Comparison of ENCODE assay signal across 8 cellular contexts in genomic region chr1:188782220-188782841, GRCh38.
DNase-seq lines count a peak whose midpoint lies in the region; ATAC-seq and TF ChIP-seq lines count a peak whose summit lies in the region.

No MANE protein-coding gene starts in this region.

- H3K27me3 ChIP-seq in DOHH2 (ENCODE audit: control insufficient read depth, low read length) (no peaks in the 10 kb centered on the region), OCI-LY1 (ENCODE audit: insufficient read depth, low read length) (no peaks in the 10 kb centered on the region), esophagus muscularis mucosa (no peaks in the 10 kb centered on the region), testis (no peaks in the 10 kb centered on the region)

- H3K9ac ChIP-seq in OCI-LY1 (ENCODE audit: low read length) = no peak overlapping the region

- intact Hi-C loops in esophagus muscularis mucosa (cut with DNase I) = no loop called here
- intact Hi-C loops in testis (cut with DNase I; ENCODE audit: low total_unique reads) = no loop called here

- no peaks in the 10 kb centered on the region for H3K79me2 ChIP-seq in DOHH2 (ENCODE audit: control insufficient read depth, low read length)
- H3K79me2 ChIP-seq in OCI-LY1 (ENCODE audit: insufficient read depth, low read length) = no peaks in the 10 kb centered on the region

- H3K9me3 ChIP-seq in DOHH2 (ENCODE audit: control insufficient read depth, insufficient read depth, low read length) = no peaks in the 10 kb centered on the region
- H3K9me3 ChIP-seq in OCI-LY1 (ENCODE audit: low read length) = no peaks in the 10 kb centered on the region
- no peaks in the 10 kb centered on the region for H3K9me3 ChIP-seq in esophagus muscularis mucosa
- H3K9me3 ChIP-seq in testis = no peaks in the 10 kb centered on the region

- H3K4me3 ChIP-seq in DOHH2 (ENCODE audit: low read length) (no peak overlapping the region), OCI-LY1 (ENCODE audit: low read depth, low read length, poor library complexity, severe bottlenecking) (no peak overlapping the region), esophagus muscularis mucosa (no peak overlapping the region), testis (no peak overlapping the region)

- no peaks in the 10 kb centered on the region for H3K36me3 ChIP-seq in DOHH2 (ENCODE audit: control insufficient read depth, low read length)
- no peaks in the 10 kb centered on the region for H3K36me3 ChIP-seq in OCI-LY1 (ENCODE audit: insufficient read depth, low read length)
- no peaks in the 10 kb centered on the region for H3K36me3 ChIP-seq in esophagus muscularis mucosa
- H3K36me3 ChIP-seq in testis (ENCODE audit: low read depth, missing control alignments) = no peaks in the 10 kb centered on the region

- H2AFZ ChIP-seq in OCI-LY1 (ENCODE audit: low read length) = no peak overlapping the region

- 67% methylated on average over 6 of the region's 6 CpGs for WGBS in esophagus muscularis mucosa
- 49 to 55% methylated on average over 6 of the region's 6 CpGs for WGBS in testis, 2 donors

- TF ChIP-seq POLR2A in esophagus muscularis mucosa (IDR thresholded peaks at IDR 0.05; ENCODE audit: low read depth) (no peak), testis (IDR thresholded peaks at IDR 0.05) (no peak)

- DNase-seq in esophagus muscularis mucosa (ENCODE audit: extremely low spot score) (no peak), testis (peak; percentile 49), DMS79 treated with DMSO at 0.1 percent for 48 hours (lab: John Stamatoyannopoulos, UW) (no peak)
- no peak for DNase-seq in stimulated activated naive CD4-positive, alpha-beta T cell (lab: John Stamatoyannopoulos, UW)

- no peaks in the 10 kb centered on the region for H3K4me1 ChIP-seq in DOHH2 (ENCODE audit: control insufficient read depth, low read length)
- H3K4me1 ChIP-seq in OCI-LY1 (ENCODE audit: insufficient read depth, low read length, severe bottlenecking) = no peaks in the 10 kb centered on the region
- H3K4me1 ChIP-seq in esophagus muscularis mucosa = no peaks in the 10 kb centered on the region
- H3K4me1 ChIP-seq in testis = no peaks in the 10 kb centered on the region

- H4K20me1 ChIP-seq in DOHH2 (ENCODE audit: control insufficient read depth, insufficient read depth, low read depth, low read length) = no peaks in the 10 kb centered on the region
- H4K20me1 ChIP-seq in OCI-LY1 (ENCODE audit: insufficient read depth, low read length) = no peaks in the 10 kb centered on the region

- H3F3A ChIP-seq in DOHH2 (ENCODE audit: control insufficient read depth, insufficient read depth) (no peaks in the 10 kb centered on the region), OCI-LY1 (ENCODE audit: insufficient read depth, low read length) (no peaks in the 10 kb centered on the region)

- H3K9me2 ChIP-seq in DOHH2 (replicated peaks; ENCODE audit: control insufficient read depth, low read length) (no peaks in the 10 kb centered on the region), OCI-LY1 (ENCODE audit: low read depth, low read length) (no peaks in the 10 kb centered on the region)

- ATAC-seq in GM19455 (IDR thresholded peaks at IDR 0.05; ENCODE audit: unreplicated experiment) (peak; percentile 97), HG03442 (IDR thresholded peaks at IDR 0.05; ENCODE audit: unreplicated experiment) (peak; percentile 99)

- no peak for TF ChIP-seq EP300 in esophagus muscularis mucosa (IDR thresholded peaks at IDR 0.05)

- H3K27ac ChIP-seq in DOHH2 (ENCODE audit: low read depth, low read length) = no peak overlapping the region
- H3K27ac ChIP-seq in OCI-LY1 (ENCODE audit: low read depth, low read length, poor library complexity, severe bottlenecking) = no peak overlapping the region
- H3K27ac ChIP-seq in esophagus muscularis mucosa (replicated peaks in 1 of 4) = no peak overlapping the region
- no peak overlapping the region for H3K27ac ChIP-seq in testis

- H3K4me2 ChIP-seq in DOHH2 (ENCODE audit: low read length) (no peak overlapping the region), OCI-LY1 (ENCODE audit: low read length) (no peak overlapping the region)

- TF ChIP-seq CTCF in DOHH2 (IDR thresholded peaks at IDR 0.05; ENCODE audit: low read depth, low read length, poor library complexity, severe bottlenecking) (peak; percentile 56), OCI-LY1 (IDR thresholded peaks at IDR 0.05; ENCODE audit: low read length) (peak; percentile 73), esophagus muscularis mucosa (IDR thresholded peaks at IDR 0.05) (peak in 2 of 3 experiments; percentile 25 to 40), testis (IDR thresholded peaks at IDR 0.05) (peak in 2 of 3 experiments; percentile 32 to 49)
